ENCODE assay signal across 19 cellular contexts in the genomic region with DNA sequence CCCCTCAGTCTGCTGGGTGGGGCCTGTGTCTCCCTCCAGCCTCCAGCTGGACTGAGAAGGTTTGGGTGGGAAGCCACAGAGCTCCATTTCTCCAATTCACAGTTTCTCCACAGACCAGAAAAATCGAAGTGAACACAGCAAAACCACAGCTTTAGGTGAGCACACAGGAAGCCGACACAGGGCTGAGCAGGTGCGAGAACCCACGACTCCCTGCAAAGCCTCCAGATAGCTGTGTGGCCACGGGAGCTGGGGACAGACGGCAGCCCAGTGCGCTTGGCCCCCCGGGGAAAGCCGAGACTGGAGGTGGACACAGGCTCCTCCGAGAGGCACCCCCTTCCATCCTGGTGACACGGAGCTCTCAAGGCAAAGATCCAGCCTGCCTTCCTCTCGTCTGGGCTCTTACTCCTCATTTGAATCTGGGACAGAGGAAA. TPM values are rescaled to one million over a fixed set of nuclear protein-coding genes. Genes with fewer than 3 reads are reported as not detected.
DNase-seq lines count a peak whose midpoint lies in the region; ATAC-seq and TF ChIP-seq lines count a peak whose summit lies in the region.
"Had no signal": no experiment of that assay in that cellular context is flagged by ENCODE, and none has a peak within 500 bp of the region (broad histone marks: within the 10 kb centered on the region; RNA-seq: fewer than 3 reads in every experiment).

No MANE protein-coding gene starts in this region.

- H3K36me3 ChIP-seq in naive thymus-derived CD4-positive, alpha-beta T cell (ENCODE audit: control insufficient read depth in 2 of 3, insufficient read depth in 3 of 3, low read length in 3 of 3), result no peaks in the 10 kb centered on the region
- H3K36me3 ChIP-seq in heart left ventricle, result peaks cover 0 to 49% (median 38%) of the 10 kb centered on the region in 9 donors
- H3K36me3 ChIP-seq in body of pancreas (replicated peaks in 1 of 2; ENCODE audit: insufficient read depth in 1 of 2, low read depth in 2 of 2), result peaks cover 0 to 9% of the 10 kb centered on the region in 2 donors
- H3K36me3 ChIP-seq: SJCRH30 had no signal

- DNase-seq in activated CD4-positive, alpha-beta T cell treated with anti-CD3 and anti-CD28 coated beads for 4 hours, result peak; percentile 32 to 36
- no peak for DNase-seq in activated CD4-positive, alpha-beta T cell treated with anti-CD3 and anti-CD28 coated beads, Interleukin-2, amount 50 U/mL, for 48 hours
- DNase-seq in T-helper 17 cell (no peak), heart left ventricle (no peak), body of pancreas (no peak)
- peak in 6 of 9 donors; percentile 45 to 59 (median 52) for DNase-seq in naive thymus-derived CD4-positive, alpha-beta T cell
- DNase-seq: esophagus squamous epithelium, islet precursor cell, mesenchymal stem cell, NCI-H187 treated with DMSO at 0.1 percent for 48 hours, NCI-H446, SJCRH30 had no signal

- no peaks in the 10 kb centered on the region for H3K27me3 ChIP-seq in naive thymus-derived CD4-positive, alpha-beta T cell (ENCODE audit: control insufficient read depth in 2 of 2, insufficient read depth in 2 of 2, low read length in 2 of 2)
- no peaks in the 10 kb centered on the region for H3K27me3 ChIP-seq in heart left ventricle
- H3K27me3 ChIP-seq in body of pancreas, result no peaks in the 10 kb centered on the region
- H3K27me3 ChIP-seq: esophagus squamous epithelium, neutrophil, sigmoid colon, SJCRH30, upper lobe of left lung had no signal

- no peaks in the 10 kb centered on the region for H3K27me3 Mint-ChIP-seq in T-helper 17 cell
- no peaks in the 10 kb centered on the region for H3K27me3 Mint-ChIP-seq in activated T-helper 17 cell treated with anti-CD3 and anti-CD28 coated beads, Interleukin-2, amount 50 U/mL, for 72 hours
- H3K27me3 Mint-ChIP-seq in naive thymus-derived CD4-positive, alpha-beta T cell, result peaks cover 0 to 11% (median 0%) of the 10 kb centered on the region in 5 donors
- H3K27me3 Mint-ChIP-seq: stimulated activated memory B cell treated with anti-CD40 and anti-IgM and Interleukin-4, amounts not matched to agents 10 μg/mL and 1 μg/mL and 100 μg/mL, for 72 hours had no signal

- peaks cover 56% of the 10 kb centered on the region for H3K4me1 Mint-ChIP-seq in T-helper 17 cell
- H3K4me1 Mint-ChIP-seq in activated T-helper 17 cell treated with anti-CD3 and anti-CD28 coated beads, Interleukin-2, amount 50 U/mL, for 72 hours, result peaks cover 32% of the 10 kb centered on the region
- peaks cover 51 to 74% (median 68%) of the 10 kb centered on the region in 7 donors for H3K4me1 Mint-ChIP-seq in naive thymus-derived CD4-positive, alpha-beta T cell

- H3K4me1 ChIP-seq in naive thymus-derived CD4-positive, alpha-beta T cell (ENCODE audit: control insufficient read depth in 2 of 2, insufficient read depth in 2 of 2, low read length in 2 of 2), result peaks cover 60% of the 10 kb centered on the region in 2 donors
- H3K4me1 ChIP-seq in heart left ventricle (no peaks in the 10 kb centered on the region), body of pancreas (no peaks in the 10 kb centered on the region)
- H3K4me1 ChIP-seq: esophagus squamous epithelium, sigmoid colon, SJCRH30, upper lobe of left lung had no signal

- peaks cover 10% of the 10 kb centered on the region for H3K36me3 Mint-ChIP-seq in T-helper 17 cell (ENCODE audit: low read depth)
- no peaks in the 10 kb centered on the region for H3K36me3 Mint-ChIP-seq in activated T-helper 17 cell treated with anti-CD3 and anti-CD28 coated beads, Interleukin-2, amount 50 U/mL, for 72 hours (ENCODE audit: low read depth)
- peaks cover 8 to 19% (median 15%) of the 10 kb centered on the region in 5 donors for H3K36me3 Mint-ChIP-seq in naive thymus-derived CD4-positive, alpha-beta T cell

- H3K9me3 ChIP-seq in T-helper 17 cell (ENCODE audit: control insufficient read depth, low read length, poor library complexity, severe bottlenecking) (no peaks in the 10 kb centered on the region), heart left ventricle (no peaks in the 10 kb centered on the region), body of pancreas (no peaks in the 10 kb centered on the region)
- H3K9me3 ChIP-seq in naive thymus-derived CD4-positive, alpha-beta T cell (ENCODE audit: control insufficient read depth in 2 of 3, low read length in 3 of 3), result no peaks in the 10 kb centered on the region
- H3K9me3 ChIP-seq: esophagus squamous epithelium, neutrophil, sigmoid colon, SJCRH30, upper lobe of left lung had no signal

- peak overlapping the region; percentile 82 for H3K4me3 Mint-ChIP-seq in T-helper 17 cell
- peak overlapping the region; percentile 63 for H3K4me3 Mint-ChIP-seq in activated T-helper 17 cell treated with anti-CD3 and anti-CD28 coated beads, Interleukin-2, amount 50 U/mL, for 72 hours
- H3K4me3 Mint-ChIP-seq in naive thymus-derived CD4-positive, alpha-beta T cell, result peak overlapping the region; percentile 63 to 97 (median 85)
- H3K4me3 Mint-ChIP-seq: dendritic cell treated with granulocyte-macrophage colony-stimulating factor and Interleukin-4, amounts not matched to agents 40 ng/mL and 50 ng/mL, for 4 days; stimulated activated memory B cell treated with anti-CD40 and anti-IgM and Interleukin-4, amounts not matched to agents 10 μg/mL and 1 μg/mL and 100 μg/mL, for 72 hours had no signal

- TF ChIP-seq CTCF in heart left ventricle (IDR thresholded peaks at IDR 0.05) (no peak), body of pancreas (IDR thresholded peaks at IDR 0.05) (no peak)

- no peak for TF ChIP-seq POLR2A in heart left ventricle (IDR thresholded peaks at IDR 0.05)
- TF ChIP-seq POLR2A in body of pancreas (IDR thresholded peaks at IDR 0.05), result no peak

- peak overlapping the region; percentile 89 for H3K27ac Mint-ChIP-seq in T-helper 17 cell
- peak overlapping the region; percentile 24 for H3K27ac Mint-ChIP-seq in activated T-helper 17 cell treated with anti-CD3 and anti-CD28 coated beads, Interleukin-2, amount 50 U/mL, for 72 hours
- H3K27ac Mint-ChIP-seq in naive thymus-derived CD4-positive, alpha-beta T cell, result peak overlapping the region; percentile 78 to 97 (median 94)
- H3K27ac Mint-ChIP-seq: dendritic cell treated with granulocyte-macrophage colony-stimulating factor and Interleukin-4, amounts not matched to agents 40 ng/mL and 50 ng/mL, for 4 days; stimulated activated memory B cell treated with anti-CD40 and anti-IgM and Interleukin-4, amounts not matched to agents 10 μg/mL and 1 μg/mL and 100 μg/mL, for 72 hours had no signal

- H3K4me3 ChIP-seq in naive thymus-derived CD4-positive, alpha-beta T cell (ENCODE audit: low read length), result peak overlapping the region; percentile 47
- no peak overlapping the region for H3K4me3 ChIP-seq in heart left ventricle
- no peak overlapping the region for H3K4me3 ChIP-seq in body of pancreas
- H3K4me3 ChIP-seq: esophagus squamous epithelium, sigmoid colon, SJCRH30, upper lobe of left lung had no signal

- 80 to 88% (median 88%) methylated on average over 10 to 12 of the region's 12 CpGs for WGBS in heart left ventricle, 4 donors
- WGBS in body of pancreas, 2 donors, result 79 to 95% methylated on average over 8 to 12 of the region's 12 CpGs

- intact Hi-C loops in naive thymus-derived CD4-positive, alpha-beta T cell (cut with micrococcal nuclease), result loop anchor here in 1 of 2 donors (1.0 to 10.0 kb wide), 2 partner anchors 10 to 583 kb away; partner anchors contain the start of gene CEP43
- intact Hi-C loops in heart left ventricle (cut with DNase I), result no loop called here
- intact Hi-C loops in body of pancreas (cut with DNase I), result no loop called here

- H3K27ac ChIP-seq in naive thymus-derived CD4-positive, alpha-beta T cell (ENCODE audit: low read depth, low read length), result peak overlapping the region; percentile 56
- H3K27ac ChIP-seq in heart left ventricle, result peak overlapping the region in 1 of 12 donors; percentile 62
- H3K27ac ChIP-seq in body of pancreas, result no peak overlapping the region
- H3K27ac ChIP-seq: neutrophil, sigmoid colon, SJCRH30 had no signal

- POLR2A ChIA-PET in naive thymus-derived CD4-positive, alpha-beta T cell (lab: Charles Lee), result interaction anchor here (0.7 to 1.9 kb wide), 7 partner anchors 10 to 76 kb away, joined by 3 to 13 read pairs (median 3); no protein-coding TSS in a partner anchor

- H3K9me3 Mint-ChIP-seq in activated T-helper 17 cell treated with anti-CD3 and anti-CD28 coated beads, Interleukin-2, amount 50 U/mL, for 72 hours, result peaks cover 10% of the 10 kb centered on the region
- peaks cover 2 to 16% (median 8%) of the 10 kb centered on the region in 11 donors for H3K9me3 Mint-ChIP-seq in naive thymus-derived CD4-positive, alpha-beta T cell

- ATAC-seq in T-helper 17 cell, result peak; percentile 72
- peak; percentile 69 for ATAC-seq in activated T-helper 17 cell treated with anti-CD3 and anti-CD28 coated beads, Interleukin-2, amount 50 U/mL, for 72 hours (replicated peaks)
- peak; percentile 60 for ATAC-seq in naive thymus-derived CD4-positive, alpha-beta T cell
- ATAC-seq in GM21576 (IDR thresholded peaks at IDR 0.05; ENCODE audit: unreplicated experiment), result no peak
- ATAC-seq in heart left ventricle, result no peak
- no peak for ATAC-seq in body of pancreas
- ATAC-seq: stimulated activated memory B cell treated with anti-CD40 and anti-IgM and Interleukin-4, amounts not matched to agents 10 μg/mL and 1 μg/mL and 100 μg/mL, for 72 hours had no signal

- CTCF ChIA-PET in naive thymus-derived CD4-positive, alpha-beta T cell (lab: Charles Lee), result interaction anchor here (0.9 to 3.3 kb wide), 2 partner anchors 12 to 77 kb away, joined by 3 to 28 read pairs; no protein-coding TSS in a partner anchor

RNA-seq across cellular contexts. Expression of gene MPC1, which starts 29.0 kb away (rescaled TPM):
- total RNA-seq in T-helper 17 cell (10 to 100 TPM; 21.6 to 22.1 TPM), heart left ventricle (100 to 1,000 TPM; 213 to 796 (median 542) TPM), body of pancreas (10 to 100 TPM; 20.8 to 25.4 TPM)
- total RNA-seq in activated T-helper 17 cell treated with anti-CD3 and anti-CD28 coated beads, Interleukin-2, amount 50 U/mL, for 72 hours, result 10 to 100 TPM in 1 of 2 donors, 1 to 10 TPM in 1; 6.5 to 15.9 TPM
- total RNA-seq in naive thymus-derived CD4-positive, alpha-beta T cell, result 10 to 100 TPM; 18.5 to 31.1 (median 26.5) TPM
- 10 to 100 TPM; 41.7 to 64.2 TPM for polyA plus RNA-seq in naive thymus-derived CD4-positive, alpha-beta T cell
- polyA plus RNA-seq in heart left ventricle, result 100 to 1,000 TPM; 310 to 655 TPM

Comparison
In these comparisons a context has a peak if more than half of its experiments do, and no peak if none do; other contexts are left out.
1. DNase-seq: peak in activated CD4-positive, alpha-beta T cell treated with anti-CD3 and anti-CD28 coated beads for 4 hours (2 of 2) and naive thymus-derived CD4-positive, alpha-beta T cell (6 of 9); none in activated CD4-positive, alpha-beta T cell treated with anti-CD3 and anti-CD28 coated beads, Interleukin-2, amount 50 U/mL, for 48 hours (0 of 2), T-helper 17 cell (0 of 3), heart left ventricle (0 of 5) and body of pancreas (0 of 4).
2. ATAC-seq: peak in T-helper 17 cell (single experiment), activated T-helper 17 cell treated with anti-CD3 and anti-CD28 coated beads, Interleukin-2, amount 50 U/mL, for 72 hours (single experiment) and naive thymus-derived CD4-positive, alpha-beta T cell (single experiment); none in GM21576 (single experiment), heart left ventricle (0 of 4) and body of pancreas (single experiment).
3. H3K27ac Mint-ChIP-seq: peak in every context shown above with its lines; median percentile 94 in naive thymus-derived CD4-positive, alpha-beta T cell; 89 in T-helper 17 cell; 24 in activated T-helper 17 cell treated with anti-CD3 and anti-CD28 coated beads, Interleukin-2, amount 50 U/mL, for 72 hours.
4. RNA of gene MPC1, which starts 29.0 kb away (total RNA-seq): 213 to 796 TPM in heart left ventricle; 18.5 to 31.1 TPM in naive thymus-derived CD4-positive, alpha-beta T cell, 20.8 to 25.4 TPM in body of pancreas, 21.6 to 22.1 TPM in T-helper 17 cell and 6.5 to 15.9 TPM in activated T-helper 17 cell treated with anti-CD3 and anti-CD28 coated beads, Interleukin-2, amount 50 U/mL, for 72 hours; every median in the first group is over 4 times any median in the second.
5. Peak in every context shown above with its lines, with median percentiles within 50 percentile points of each other: H3K4me3 Mint-ChIP-seq.